In the genomic region with DNA sequence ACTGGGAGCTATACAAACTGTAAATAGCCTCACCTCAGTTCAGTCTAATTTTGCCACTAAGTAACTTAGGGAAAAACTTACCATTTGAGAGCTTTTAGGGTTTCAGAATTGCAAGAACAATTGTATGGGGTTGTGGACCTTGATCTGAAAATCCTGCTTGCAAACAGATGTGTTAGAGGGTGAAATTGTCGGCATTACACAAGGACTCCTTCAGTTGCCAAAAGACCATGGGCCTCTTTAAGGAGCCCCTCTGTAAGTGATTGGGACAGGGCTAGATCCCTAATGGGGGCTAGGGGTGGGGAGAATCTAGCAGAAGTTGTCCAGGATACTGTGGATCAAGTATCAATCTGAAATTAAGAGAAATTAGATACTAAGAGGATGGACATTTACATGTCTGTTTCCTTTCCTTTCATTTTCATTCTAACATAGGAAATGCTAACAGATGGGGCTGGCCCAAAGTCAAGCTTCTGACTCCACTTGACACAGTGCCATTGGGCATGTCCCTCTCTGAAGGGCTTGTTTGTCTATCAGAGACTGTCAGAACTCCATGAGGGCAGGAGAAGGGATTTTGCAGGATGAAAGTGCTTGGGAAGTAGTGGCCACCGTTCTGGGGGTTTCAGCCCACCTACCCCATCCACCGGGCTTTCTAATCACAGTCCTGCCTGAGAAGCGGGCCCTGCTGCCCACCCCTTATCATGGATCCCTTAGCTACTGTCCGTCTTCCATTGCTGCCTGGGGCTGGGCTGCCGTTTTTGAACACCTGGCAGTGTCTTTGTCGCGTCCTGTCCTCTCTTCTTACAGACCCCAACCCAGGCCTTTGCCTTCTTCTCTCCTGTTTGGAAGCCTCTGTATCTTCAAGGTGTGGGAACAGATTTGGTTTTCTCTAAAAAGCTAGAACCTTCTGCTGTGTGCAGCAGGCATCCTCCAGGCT, we compare ENCODE assay signal across 10 cellular contexts. TPM values are rescaled to one million over a fixed set of nuclear protein-coding genes. Genes with fewer than 3 reads are reported as not detected.
A peak's percentile ranks its signal among the peaks of the same experiment; 100 is the strongest.
DNase-seq lines count a peak whose midpoint lies in the region; ATAC-seq, FAIRE-seq and TF ChIP-seq lines count a peak whose summit lies in the region.
"Had no signal": no experiment of that assay in that cellular context is flagged by ENCODE, and none has a peak within 500 bp of the region (broad histone marks: within the 10 kb centered on the region; RNA-seq: fewer than 3 reads in every experiment).

No MANE protein-coding gene starts in this region.

- no peak for TF ChIP-seq POLR2A in HepG2 (IDR thresholded peaks at IDR 0.05; ENCODE audit: insufficient read depth in 1 of 2, low read depth in 2 of 2, low read length in 2 of 2)

- no peak overlapping the region for H2AFZ ChIP-seq in HepG2 (ENCODE audit: low read length)

- intact Hi-C loops in HepG2 (cut with micrococcal nuclease; ENCODE audit: unreplicated experiment) = loop anchor here (10.0 kb wide), 1 partner anchor 178 kb away; no protein-coding TSS in a partner anchor

- H3K27me3 Mint-ChIP-seq in chondrocyte (ENCODE audit: low read depth) (peaks cover 5% of the 10 kb centered on the region), glutamatergic neuron (ENCODE audit: unreplicated experiment) (peaks cover 9% of the 10 kb centered on the region)

- TF ChIP-seq EP300 in HepG2 (IDR thresholded peaks at IDR 0.05; ENCODE audit: low read depth in 2 of 2, low read length in 2 of 2) (no peak), HepG2 (CRISPR knock-in tag; IDR thresholded peaks at IDR 0.05; ENCODE audit: borderline replicate concordance) (no peak)

- POLR2A ChIA-PET in HepG2 (lab: Yijun Ruan, JAX) = no interaction called here

- H3K9me3 Mint-ChIP-seq in chondrocyte (ENCODE audit: low read depth) = no peaks in the 10 kb centered on the region
- peaks cover 4% of the 10 kb centered on the region for H3K9me3 Mint-ChIP-seq in glutamatergic neuron (ENCODE audit: unreplicated experiment)

- in situ Hi-C loops in HepG2 (cut with HindIII; ENCODE audit: extremely low pct_ligation_motif_present, low pct_unique_long_range_greater_than_20kb) = loop anchor here (10.0 kb wide), 1 partner anchor 178 kb away; no protein-coding TSS in a partner anchor

- H3K4me3 ChIP-seq in HepG2 (replicated peaks in 1 of 3; ENCODE audit: insufficient read depth in 1 of 3, low read depth in 2 of 3, low read length in 3 of 3) (no peak overlapping the region), thoracic aorta (peak overlapping the region; percentile 38)

- DNase-seq in NCI-H1694 treated with DMSO at 0.1 percent for 48 hours (lab: John Stamatoyannopoulos, UW) (peak; percentile 87), chondrocyte (ENCODE audit: low spot score) (peak; percentile 65), HepG2 (ENCODE audit: low spot score) (no peak), thoracic aorta (ENCODE audit: low spot score) (no peak), GM20000 (ENCODE audit: low spot score) (no peak), glutamatergic neuron (no peak)

- H3K27me3 ChIP-seq in HepG2 (ENCODE audit: control insufficient read depth in 1 of 2, insufficient read depth in 2 of 2, low read length in 2 of 2) (peaks cover 4 to 29% of the 10 kb centered on the region in 2 experiments; a peak in 4 of 5 replicates), thoracic aorta (replicated peaks; ENCODE audit: insufficient read depth) (no peaks in the 10 kb centered on the region)

- H3K36me3 Mint-ChIP-seq in chondrocyte (ENCODE audit: low read depth) (peaks cover 1% of the 10 kb centered on the region), glutamatergic neuron (ENCODE audit: unreplicated experiment) (peaks cover 6% of the 10 kb centered on the region)

- no peak for ATAC-seq in HepG2
- no peak for ATAC-seq in thoracic aorta (ENCODE audit: insufficient number of reproducible peaks, low FRiP score, low read depth)
- no peak for ATAC-seq in HG03097 (IDR thresholded peaks at IDR 0.05; ENCODE audit: low FRiP score, unreplicated experiment)
- no peak for ATAC-seq in HG03095 (IDR thresholded peaks at IDR 0.05; ENCODE audit: unreplicated experiment)

- H3K4me1 ChIP-seq in HepG2 (ENCODE audit: insufficient read depth, low read length) (peaks cover 12% of the 10 kb centered on the region), thoracic aorta (ENCODE audit: control insufficient read depth in 1 of 2, low read depth in 2 of 2) (peaks cover 14 to 19% of the 10 kb centered on the region in 2 donors)

- H3K9me3 ChIP-seq in HepG2 (ENCODE audit: low read length) (no peaks in the 10 kb centered on the region), thoracic aorta (no peaks in the 10 kb centered on the region)

- TF ChIP-seq CTCF in chondrocyte (IDR thresholded peaks at IDR 0.05) = no peak
- no peak for TF ChIP-seq CTCF in HepG2 (CRISPR knock-in tag; IDR thresholded peaks at IDR 0.05)
- TF ChIP-seq CTCF in thoracic aorta (IDR thresholded peaks at IDR 0.05) = no peak
- no peak for TF ChIP-seq CTCF in GM20000 (IDR thresholded peaks at IDR 0.05; ENCODE audit: extremely low read depth, missing control alignments)
- TF ChIP-seq CTCF in glutamatergic neuron (IDR thresholded peaks at IDR 0.05; ENCODE audit: partially characterized antibody, unreplicated experiment) = no peak

- no peaks in the 10 kb centered on the region for H4K20me1 ChIP-seq in HepG2 (ENCODE audit: insufficient read depth, low read length)

- H3K27ac ChIP-seq in HepG2 (ENCODE audit: extremely low read length, insufficient read depth, low read length) (no peak overlapping the region), thoracic aorta (peak overlapping the region; percentile 25 to 60)

- H3K36me3 ChIP-seq in HepG2 (replicated peaks in 1 of 2; ENCODE audit: control insufficient read depth in 1 of 2, insufficient read depth in 2 of 2, low read length in 2 of 2) (no peaks in the 10 kb centered on the region), thoracic aorta (no peaks in the 10 kb centered on the region)

- no peaks in the 10 kb centered on the region for H3K79me2 ChIP-seq in HepG2 (ENCODE audit: insufficient read depth, low read length)

- CTCF ChIA-PET in HepG2 (lab: Yijun Ruan, JAX; ENCODE audit: low intra/inter-chr PET ratio, low total read pairs) = no interaction called here

- H3K4me2 ChIP-seq in HepG2 (ENCODE audit: low read depth, low read length) = peak overlapping the region; percentile 11; the same call in 1 of the 2 replicates

- no peak for FAIRE-seq in HepG2 (lab: Jason Lieb, UNC)
- FAIRE-seq: HTR-8/SVneo had no signal

- H3K27ac Mint-ChIP-seq in chondrocyte (ENCODE audit: unreplicated experiment) (peak overlapping the region; percentile 63), glutamatergic neuron (ENCODE audit: unreplicated experiment) (no peak overlapping the region)

- 41% methylated on average over 7 of the region's 8 CpGs for WGBS in HepG2 (ENCODE audit: low lambda C conversion rate)

- H3K4me3 Mint-ChIP-seq in chondrocyte (ENCODE audit: unreplicated experiment) (no peak overlapping the region), glutamatergic neuron (ENCODE audit: unreplicated experiment) (no peak overlapping the region)

- H3K4me1 Mint-ChIP-seq in chondrocyte (ENCODE audit: low read depth) (peaks cover 32% of the 10 kb centered on the region), glutamatergic neuron (ENCODE audit: low read depth, unreplicated experiment) (peaks cover 4% of the 10 kb centered on the region)

- TF ChIP-seq RAD21 in HepG2 (CRISPR knock-in tag; IDR thresholded peaks at IDR 0.05) = no peak

- H3K9ac ChIP-seq in HepG2 (ENCODE audit: insufficient read depth, low read depth, low read length) = no peak overlapping the region

- no TSS peak for BruUV-seq in HepG2 (replicated peaks; lab: Mats Ljungman, UMichigan)

TF ChIP-seq in HepG2, 621 proteins besides CTCF, POLR2A, EP300 and RAD21 (continues in another document):
- TF ChIP-seq CENPBD1 (CRISPR knock-in tag; IDR thresholded peaks at IDR 0.05; ENCODE audit: borderline replicate concordance, low read depth) = no peak
- no peak for TF ChIP-seq RCOR2 (CRISPR knock-in tag; IDR thresholded peaks at IDR 0.05)

RNA-seq across cellular contexts. Expression of gene STUM, which starts 54.7 kb away (rescaled TPM):
- total RNA-seq in chondrocyte = 0.27 to 0.67 TPM in 2 of 3 replicates, not detected in the other
- not detected in 2 replicates for total RNA-seq in HepG2 (2016; rRNA removed; fragmentation: Illumina TruSeq; extraction: Trizol)
- not detected in 2 replicates for total RNA-seq in HepG2 (2016; cell fraction: cytosol; rRNA removed; fragmentation: Illumina TruSeq; extraction: Trizol; ENCODE audit: low read depth)
- not detected in 2 replicates for total RNA-seq in HepG2 (2016; cell fraction: insoluble cytoplasmic fraction; rRNA removed; fragmentation: Illumina TruSeq; extraction: Trizol)
- total RNA-seq in HepG2 (2016; cell fraction: membrane; rRNA removed; fragmentation: Illumina TruSeq; extraction: Trizol) = not detected in 2 replicates
- total RNA-seq in HepG2 (2016; cell fraction: nucleus; rRNA removed; fragmentation: Illumina TruSeq; extraction: Trizol) = not detected in 2 replicates
- not detected in 2 replicates for polyA plus RNA-seq in HepG2 (2011; rRNA removed)
- not detected in 2 replicates for polyA plus RNA-seq in HepG2 (2011; cell fraction: cytosol; rRNA removed)
- polyA plus RNA-seq in HepG2 (2011; cell fraction: nucleus; rRNA removed) = 0.02 TPM in 2 replicates
- polyA plus RNA-seq in HepG2 (2012) = 0.01 TPM in 1 of 2 replicates, not detected in the other
- not detected in 2 replicates for polyA plus RNA-seq in HepG2 (2016; cell fraction: cytosol; fragmentation: Illumina TruSeq; extraction: Trizol; ENCODE audit: low read depth)
- not detected in 2 replicates for polyA plus RNA-seq in HepG2 (2016; cell fraction: insoluble cytoplasmic fraction; fragmentation: Illumina TruSeq; extraction: Trizol; ENCODE audit: low read depth)
- polyA plus RNA-seq in HepG2 (2016; cell fraction: membrane; fragmentation: Illumina TruSeq; extraction: Trizol; ENCODE audit: low read depth) = not detected in 2 replicates
- polyA plus RNA-seq in HepG2 (2016; cell fraction: nucleus; fragmentation: Illumina TruSeq; extraction: Trizol; ENCODE audit: insufficient read depth, low read depth) = not detected in 2 replicates
- polyA minus RNA-seq in HepG2 (2011; rRNA and poly(A)+ RNA removed; ENCODE audit: low replicate concordance) = not detected in 2 replicates
- polyA minus RNA-seq in HepG2 (2011; cell fraction: cytosol; rRNA and poly(A)+ RNA removed) = not detected in 2 replicates
- polyA minus RNA-seq in HepG2 (2011; cell fraction: nucleus; rRNA and poly(A)+ RNA removed) = 0.13 TPM in 1 of 2 replicates, not detected in the other
- total RNA-seq in thoracic aorta = 1 to 10 TPM in 1 of 2 donors, under 1 TPM in 1; 0.41 to 1.6 TPM
- 11.0 TPM for total RNA-seq in glutamatergic neuron (ENCODE audit: unreplicated experiment)
- total RNA-seq: T-helper 2 cell treated with Interferon-gamma antibody and Interleukin-4, amounts not matched to agents 100 ng/mL and 5 ng/mL, for 36 hours had no signal

Comparison
In these comparisons a context has a peak if more than half of its experiments do, and no peak if none do; other contexts are left out.
1. DNase-seq: peak in NCI-H1694 treated with DMSO at 0.1 percent for 48 hours (single experiment) and chondrocyte (single experiment); none in HepG2 (single experiment), thoracic aorta (single experiment), GM20000 (single experiment) and glutamatergic neuron (single experiment).